32 cellular contexts compared by ENCODE assay signal in the genomic region with DNA sequence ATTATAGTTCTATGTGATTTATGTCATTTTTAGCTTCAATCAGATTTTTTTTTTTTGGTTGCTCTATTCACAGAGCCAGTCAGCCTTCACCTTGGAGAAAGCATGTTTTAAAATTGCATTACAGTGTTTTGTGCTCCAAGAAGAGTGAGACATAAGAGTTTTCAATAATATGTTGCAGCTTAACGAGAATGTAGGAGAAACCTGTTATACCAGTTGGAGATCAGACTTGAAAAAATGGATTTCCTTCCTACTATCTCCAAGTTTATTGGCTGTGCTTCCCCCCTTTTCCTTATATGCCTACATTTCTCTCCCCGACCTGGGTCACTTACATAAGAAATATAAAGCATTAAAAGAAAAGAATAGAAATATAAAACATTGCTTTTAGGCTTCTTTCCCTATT.
"Had no signal": no experiment of that assay in that cellular context is flagged by ENCODE, and none has a peak within 500 bp of the region (broad histone marks: within the 10 kb centered on the region; RNA-seq: fewer than 3 reads in every experiment).

No MANE protein-coding gene starts in this region.

- H3K4me1 ChIP-seq: gastroesophageal sphincter, prostate gland, sigmoid colon, upper lobe of right lung had no signal

- H3K36me3 Mint-ChIP-seq: activated naive CD4-positive, alpha-beta T cell treated with anti-CD3 and anti-CD28 coated beads, Interleukin-2, amount 50 U/mL, for 24 hours; naive B cell; stimulated activated effector memory CD8-positive, alpha-beta T cell treated with anti-CD3 and anti-CD28 coated beads, Interleukin-12 subunit alpha, Interleukin-12 subunit beta, amount 100 ng/mL, for 72 hours; WTC11 had no signal

- H3K4me3 ChIP-seq: gastroesophageal sphincter, ovary, prostate gland, sigmoid colon, upper lobe of right lung had no signal

- H3K9me3 ChIP-seq: gastroesophageal sphincter, ovary, prostate gland, sigmoid colon, upper lobe of right lung had no signal

- H3K4me1 Mint-ChIP-seq: activated CD4-positive, alpha-beta memory T cell treated with anti-CD3 and anti-CD28 coated beads, Interleukin-2, amount 10 ng/mL, durations not matched to agents 7 days and 5 days; activated CD4-positive, alpha-beta T cell treated with anti-CD3 and anti-CD28 coated beads, Interleukin-2, amount 10 ng/mL, durations not matched to agents 7 days and 5 days; activated naive CD4-positive, alpha-beta T cell treated with anti-CD3 and anti-CD28 coated beads, Interleukin-2, amount 50 U/mL, for 24 hours; activated naive CD8-positive, alpha-beta T cell treated with anti-CD3 and anti-CD28 coated beads, Interleukin-2, amount 50 U/mL, for 24 hours; stimulated activated effector memory CD8-positive, alpha-beta T cell treated with anti-CD3 and anti-CD28 coated beads, Interleukin-12 subunit alpha, Interleukin-12 subunit beta, amount 100 ng/mL, for 72 hours had no signal

- H3K4me3 Mint-ChIP-seq: activated CD4-positive, alpha-beta memory T cell treated with anti-CD3 and anti-CD28 coated beads, Interleukin-2, amount 10 ng/mL, durations not matched to agents 7 days and 5 days; activated CD4-positive, alpha-beta T cell treated with anti-CD3 and anti-CD28 coated beads, Interleukin-2, amount 10 ng/mL, durations not matched to agents 7 days and 5 days; activated naive CD4-positive, alpha-beta T cell treated with anti-CD3 and anti-CD28 coated beads, Interleukin-2, amount 50 U/mL, for 24 hours; activated naive CD8-positive, alpha-beta T cell treated with anti-CD3 and anti-CD28 coated beads, Interleukin-2, amount 50 U/mL, for 24 hours; activated T-cell treated with anti-CD3 and anti-CD28 coated beads, Interleukin-2, amount 50 U/mL, for 24 hours; naive B cell; nephron progenitor cell; stimulated activated effector memory CD8-positive, alpha-beta T cell treated with anti-CD3 and anti-CD28 coated beads, Interleukin-12 subunit alpha, Interleukin-12 subunit beta, amount 100 ng/mL, for 72 hours; stimulated activated naive CD8-positive, alpha-beta T cell treated with anti-CD3 and anti-CD28 coated beads, Interleukin-15, Interleukin-2, amounts not matched to agents 100 ng/mL and 50 ng/mL, for 24 hours; WTC11 had no signal

- H3K9me3 Mint-ChIP-seq: activated CD4-positive, alpha-beta memory T cell treated with anti-CD3 and anti-CD28 coated beads, Interleukin-2, amount 10 ng/mL, durations not matched to agents 7 days and 5 days; activated CD4-positive, alpha-beta T cell treated with anti-CD3 and anti-CD28 coated beads, Interleukin-2, amount 10 ng/mL, durations not matched to agents 7 days and 5 days; activated naive CD4-positive, alpha-beta T cell treated with anti-CD3 and anti-CD28 coated beads, Interleukin-2, amount 50 U/mL, for 24 hours; activated naive CD8-positive, alpha-beta T cell treated with anti-CD3 and anti-CD28 coated beads, Interleukin-2, amount 50 U/mL, for 24 hours; activated T-cell treated with anti-CD3 and anti-CD28 coated beads, Interleukin-2, amount 50 U/mL, for 24 hours; activated T-helper 2 cell treated with anti-CD3 and anti-CD28 coated beads, Interferon-gamma antibody, Interleukin-2, Interleukin-4, amounts not matched to agents 10 μg/mL and 5 μg/mL and 100 μg/mL, durations not matched to agents 14 hours and 24 hours and 36 hours; nephron progenitor cell; stimulated activated effector memory CD8-positive, alpha-beta T cell treated with anti-CD3 and anti-CD28 coated beads, Interleukin-12 subunit alpha, Interleukin-12 subunit beta, amount 100 ng/mL, for 72 hours; stimulated activated naive CD8-positive, alpha-beta T cell treated with anti-CD3 and anti-CD28 coated beads, Interleukin-15, Interleukin-2, amounts not matched to agents 100 ng/mL and 50 ng/mL, for 24 hours; WTC11 had no signal

- H3K27me3 Mint-ChIP-seq: activated CD4-positive, alpha-beta memory T cell treated with anti-CD3 and anti-CD28 coated beads, Interleukin-2, amount 10 ng/mL, durations not matched to agents 7 days and 5 days; activated CD4-positive, alpha-beta T cell treated with anti-CD3 and anti-CD28 coated beads, Interleukin-2, amount 10 ng/mL, durations not matched to agents 7 days and 5 days; activated naive CD4-positive, alpha-beta T cell treated with anti-CD3 and anti-CD28 coated beads, Interleukin-2, amount 50 U/mL, for 24 hours; activated naive CD8-positive, alpha-beta T cell treated with anti-CD3 and anti-CD28 coated beads, Interleukin-2, amount 50 U/mL, for 24 hours; activated T-cell treated with anti-CD3 and anti-CD28 coated beads, Interleukin-2, amount 50 U/mL, for 24 hours; naive B cell; stimulated activated naive CD8-positive, alpha-beta T cell treated with anti-CD3 and anti-CD28 coated beads, Interleukin-15, Interleukin-2, amounts not matched to agents 100 ng/mL and 50 ng/mL, for 24 hours had no signal

- FAIRE-seq: keratinocyte, small intestine had no signal

- ATAC-seq: activated naive CD8-positive, alpha-beta T cell treated with anti-CD3 and anti-CD28 coated beads, Interleukin-2, amount 50 U/mL, for 24 hours; gastroesophageal sphincter; left colon; stimulated activated effector memory CD8-positive, alpha-beta T cell treated with anti-CD3 and anti-CD28 coated beads, Interleukin-12 subunit alpha, Interleukin-12 subunit beta, amount 100 ng/mL, for 72 hours; upper lobe of right lung; WTC11 had no signal

- DNase-seq: activated CD4-positive, alpha-beta memory T cell treated with anti-CD3 and anti-CD28 coated beads, Interleukin-2, amount 10 ng/mL, durations not matched to agents 7 days and 5 days; activated CD4-positive, alpha-beta T cell treated with anti-CD3 and anti-CD28 coated beads for 1 hour; activated CD4-positive, alpha-beta T cell treated with anti-CD3 and anti-CD28 coated beads, Interleukin-2, amount 10 ng/mL, durations not matched to agents 7 days and 5 days; activated CD8-positive, alpha-beta memory T cell treated with anti-CD3 and anti-CD28 coated beads, Interleukin-2, amount 50 U/mL, for 48 hours; activated naive CD8-positive, alpha-beta T cell treated with anti-CD3 and anti-CD28 coated beads, Interleukin-2, amount 50 U/mL, for 24 hours; activated T-cell treated with anti-CD3 and anti-CD28 coated beads, Interleukin-2, amount 50 U/mL, for 24 hours; amygdala; central memory CD4-positive, alpha-beta T cell; dermis blood vessel endothelial cell; effector CD4-positive, alpha-beta T cell; erythroblast; hippocampal formation; left colon; mammary epithelial cell; naive B cell; nephron progenitor cell; ovary; retina; sigmoid colon; small intestine; stimulated activated CD4-positive, alpha-beta T cell treated with anti-CD3 and anti-CD28 coated beads, Interleukin-4, amount 100 ng/mL, for 24 hours; substantia nigra; T-helper 2 cell; upper lobe of right lung had no signal

- H3K27ac Mint-ChIP-seq: activated CD4-positive, alpha-beta memory T cell treated with anti-CD3 and anti-CD28 coated beads, Interleukin-2, amount 10 ng/mL, durations not matched to agents 7 days and 5 days; activated CD4-positive, alpha-beta T cell treated with anti-CD3 and anti-CD28 coated beads, Interleukin-2, amount 10 ng/mL, durations not matched to agents 7 days and 5 days; activated naive CD4-positive, alpha-beta T cell treated with anti-CD3 and anti-CD28 coated beads, Interleukin-2, amount 50 U/mL, for 24 hours; activated naive CD8-positive, alpha-beta T cell treated with anti-CD3 and anti-CD28 coated beads, Interleukin-2, amount 50 U/mL, for 24 hours; activated T-cell treated with anti-CD3 and anti-CD28 coated beads, Interleukin-2, amount 50 U/mL, for 24 hours; activated T-helper 2 cell treated with anti-CD3 and anti-CD28 coated beads, Interferon-gamma antibody, Interleukin-2, Interleukin-4, amounts not matched to agents 10 μg/mL and 5 μg/mL and 100 μg/mL, durations not matched to agents 14 hours and 24 hours and 36 hours; naive B cell; stimulated activated effector memory CD8-positive, alpha-beta T cell treated with anti-CD3 and anti-CD28 coated beads, Interleukin-12 subunit alpha, Interleukin-12 subunit beta, amount 100 ng/mL, for 72 hours; stimulated activated naive CD8-positive, alpha-beta T cell treated with anti-CD3 and anti-CD28 coated beads, Interleukin-15, Interleukin-2, amounts not matched to agents 100 ng/mL and 50 ng/mL, for 24 hours; WTC11 had no signal

- H3K36me3 ChIP-seq: gastroesophageal sphincter, ovary, prostate gland, sigmoid colon, upper lobe of right lung had no signal

- H3K27ac ChIP-seq: gastroesophageal sphincter, ovary, prostate gland, sigmoid colon, upper lobe of right lung had no signal

- H3K27me3 ChIP-seq: gastroesophageal sphincter, ovary, sigmoid colon, upper lobe of right lung had no signal
